ENCODE assay signal across 2 cellular contexts in genomic region chr6:6694368-6694780, GRCh38.
TF ChIP-seq lines count a peak whose summit lies in the region.

No MANE protein-coding gene starts in this region.

TF ChIP-seq in GM12878, 131 proteins besides CTCF, POLR2A, EP300 and RAD21 (continued from another document):
- TF ChIP-seq ZNF24 (IDR thresholded peaks at IDR 0.05) = no peak
TF ChIP-seq in GM12878: peak in this region for 0.

TF ChIP-seq in HepG2, 621 proteins besides CTCF, POLR2A, EP300 and RAD21 (continued from another document):
- TF ChIP-seq JARID2 (CRISPR knock-in tag; IDR thresholded peaks at IDR 0.05; ENCODE audit: insufficient replicate concordance) = no peak
- TF ChIP-seq ATF6 (CRISPR knock-in tag; conservative IDR thresholded peaks at IDR 0.05) = no peak
- TF ChIP-seq ZNF460 (CRISPR knock-in tag; IDR thresholded peaks at IDR 0.05; ENCODE audit: borderline replicate concordance) = no peak
- TF ChIP-seq SALL2 (CRISPR knock-in tag; IDR thresholded peaks at IDR 0.05) = no peak
- no peak for TF ChIP-seq KDM3A (CRISPR knock-in tag; IDR thresholded peaks at IDR 0.05; ENCODE audit: low read depth)
- no peak for TF ChIP-seq NR2F2 (IDR thresholded peaks at IDR 0.05; ENCODE audit: borderline replicate concordance, low read depth)
